In the genomic region with DNA sequence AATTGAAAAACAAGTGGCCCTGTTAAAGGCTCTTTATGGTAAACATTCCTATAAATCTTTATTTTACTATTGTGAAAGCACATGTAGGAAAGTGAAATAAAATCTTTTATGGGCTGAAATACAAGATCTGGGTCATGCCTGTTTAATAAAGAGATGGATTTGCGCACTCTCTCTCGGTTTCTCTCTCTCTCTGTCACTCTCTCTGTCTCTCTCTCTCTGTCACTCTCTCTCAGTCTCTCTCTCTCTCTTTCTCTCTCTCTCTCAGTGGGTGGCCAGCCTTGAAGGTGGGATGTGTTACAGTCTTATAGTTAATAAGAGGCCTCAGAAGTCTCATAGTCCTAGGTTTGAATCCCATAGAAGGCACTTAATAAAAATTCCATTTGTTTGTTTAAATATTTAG, we compare ENCODE assay signal across 24 cellular contexts. TPM values are rescaled to one million over a fixed set of nuclear protein-coding genes. Genes with fewer than 3 reads are reported as not detected.
"Had no signal": no experiment of that assay in that cellular context is flagged by ENCODE, and none has a peak within 500 bp of the region (broad histone marks: within the 10 kb centered on the region; RNA-seq: fewer than 3 reads in every experiment).

No MANE protein-coding gene starts in this region.

- H3K4me3 ChIP-seq: adrenal gland, esophagus squamous epithelium, upper lobe of right lung had no signal

- DNase-seq: activated CD4-positive, alpha-beta T cell treated with anti-CD3 and anti-CD28 coated beads for 1 hour; activated CD4-positive, alpha-beta T cell treated with anti-CD3 and anti-CD28 coated beads, Interleukin-2, amount 50 U/mL, for 1 hour; activated naive CD4-positive, alpha-beta T cell; adrenal gland; colonic mucosa; esophagus squamous epithelium; heart right ventricle; left ventricle myocardium inferior; naive thymus-derived CD8-positive, alpha-beta T cell; occipital lobe; sigmoid colon; stimulated activated CD4-positive, alpha-beta T cell treated with anti-CD3 and anti-CD28 coated beads, Interleukin-4, amount 100 ng/mL, for 1 hour; stimulated activated naive CD8-positive, alpha-beta T cell treated with anti-CD3 and anti-CD28 coated beads, Interleukin-15, Interleukin-2, amounts not matched to agents 100 U/mL and 50 U/mL, for 24 hours; upper lobe of right lung had no signal

- H3K4me3 Mint-ChIP-seq: activated naive CD8-positive, alpha-beta T cell; activated T-cell treated with anti-CD3 and anti-CD28 coated beads, Interleukin-2, amount 50 U/mL, for 24 hours; central memory CD8-positive, alpha-beta T cell; T-helper 2 cell treated with Interferon-gamma antibody and Interleukin-4, amounts not matched to agents 5 μg/mL and 100 μg/mL, for 36 hours had no signal

- H3K36me3 ChIP-seq: adrenal gland, ascending aorta, colonic mucosa, esophagus squamous epithelium, heart right ventricle, left ventricle myocardium inferior, sigmoid colon, upper lobe of right lung had no signal

- H3K9me3 ChIP-seq: adrenal gland, ascending aorta, breast epithelium, colonic mucosa, esophagus squamous epithelium, heart right ventricle, left ventricle myocardium inferior, sigmoid colon, upper lobe of right lung had no signal

- H3K27ac Mint-ChIP-seq: activated naive CD8-positive, alpha-beta T cell; activated T-cell treated with anti-CD3 and anti-CD28 coated beads, Interleukin-2, amount 50 U/mL, for 24 hours; activated T-helper 2 cell treated with anti-CD3 and anti-CD28 coated beads, Interferon-gamma antibody, Interleukin-2, Interleukin-4, amounts not matched to agents 10 μg/mL and 5 μg/mL and 100 μg/mL, durations not matched to agents 14 hours and 24 hours and 36 hours; naive thymus-derived CD8-positive, alpha-beta T cell had no signal

- H3K36me3 Mint-ChIP-seq: activated naive CD8-positive, alpha-beta T cell; naive thymus-derived CD8-positive, alpha-beta T cell had no signal

- H3K27ac ChIP-seq: adrenal gland, ascending aorta, breast epithelium, colonic mucosa, dorsolateral prefrontal cortex, esophagus squamous epithelium, heart right ventricle, left ventricle myocardium inferior, sigmoid colon, upper lobe of right lung had no signal

- H3K27me3 ChIP-seq: ascending aorta had no signal

- H3K9me3 Mint-ChIP-seq: activated T-cell treated with anti-CD3 and anti-CD28 coated beads, Interleukin-2, amount 50 U/mL, for 24 hours; activated T-helper 2 cell treated with anti-CD3 and anti-CD28 coated beads, Interferon-gamma antibody, Interleukin-2, Interleukin-4, amounts not matched to agents 10 μg/mL and 5 μg/mL and 100 μg/mL, durations not matched to agents 14 hours and 24 hours and 36 hours; central memory CD8-positive, alpha-beta T cell; T-helper 2 cell treated with Interferon-gamma antibody and Interleukin-4, amounts not matched to agents 5 μg/mL and 100 μg/mL, for 36 hours had no signal

- ATAC-seq: heart right ventricle; naive thymus-derived CD8-positive, alpha-beta T cell; stimulated activated naive CD8-positive, alpha-beta T cell treated with anti-CD3 and anti-CD28 coated beads, Interleukin-15, Interleukin-2, amounts not matched to agents 100 U/mL and 50 U/mL, for 24 hours had no signal

- H3K4me1 Mint-ChIP-seq: central memory CD8-positive, alpha-beta T cell had no signal

- H3K4me1 ChIP-seq: ascending aorta, breast epithelium, upper lobe of right lung had no signal

RNA-seq across cellular contexts. Expression of gene TAC1, which starts 2.4 kb away (rescaled TPM):
- total RNA-seq: ascending aorta; esophagus squamous epithelium; heart right ventricle; left ventricle myocardium inferior; lung microvascular endothelial cell; naive thymus-derived CD8-positive, alpha-beta T cell; SK-MEL-5; upper lobe of right lung had no signal
- polyA plus RNA-seq: naive thymus-derived CD8-positive, alpha-beta T cell had no signal
